In the genomic region with DNA sequence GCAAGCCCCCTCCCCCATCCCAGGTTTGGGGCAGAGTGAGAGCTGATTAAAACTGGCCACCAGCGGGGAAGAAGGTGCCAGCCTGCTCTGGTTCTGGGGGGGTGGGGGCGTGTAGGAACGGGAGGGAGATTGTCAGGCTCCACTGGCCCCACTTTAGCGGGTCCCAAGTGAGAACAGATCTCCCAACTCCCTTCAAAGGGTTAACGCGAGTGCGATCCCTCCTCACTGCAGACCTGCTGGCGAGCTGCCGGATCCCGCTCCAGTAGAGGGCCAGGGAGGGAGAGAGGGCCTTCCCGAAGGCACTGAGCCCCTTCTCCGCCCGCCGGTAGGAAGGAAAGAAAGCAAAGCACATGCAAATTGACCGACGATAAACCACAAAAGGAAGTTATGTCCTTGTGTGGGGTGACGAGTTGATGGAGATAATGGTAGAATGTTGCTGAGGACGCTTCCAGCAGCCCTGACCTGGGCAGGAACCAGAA, we compare ENCODE assay signal across 10 cellular contexts. TPM values are rescaled to one million over a fixed set of nuclear protein-coding genes. Genes with fewer than 3 reads are reported as not detected.
DNase-seq lines count a peak whose midpoint lies in the region; ATAC-seq and TF ChIP-seq lines count a peak whose summit lies in the region.
"Had no signal": no experiment of that assay in that cellular context is flagged by ENCODE, and none has a peak within 500 bp of the region (broad histone marks: within the 10 kb centered on the region; RNA-seq: fewer than 3 reads in every experiment).

No MANE protein-coding gene starts in this region.

- no peak overlapping the region for H3K27ac ChIP-seq in iPS-18a (ENCODE audit: low read length)
- H3K27ac ChIP-seq: 22Rv1 had no signal

- peak overlapping the region; percentile 17 for H3K4me3 Mint-ChIP-seq in activated B cell treated with CpG ODN at 0.5 μM for 24 hours

- CTCF ChIA-PET in activated B cell treated with CpG ODN at 0.5 μM for 24 hours (lab: Charles Lee): no interaction called here

- no peaks in the 10 kb centered on the region for H3K9me3 ChIP-seq in iPS-18a (ENCODE audit: control insufficient read depth, low read depth, low read length)

- H3K27me3 ChIP-seq in iPS-18a (ENCODE audit: control insufficient read depth, insufficient read depth, low read length): peaks cover 60% of the 10 kb centered on the region

- H3K27ac Mint-ChIP-seq in activated B cell treated with CpG ODN at 0.5 μM for 24 hours: no peak overlapping the region

- peaks cover 53% of the 10 kb centered on the region for H3K27me3 Mint-ChIP-seq in activated B cell treated with CpG ODN at 0.5 μM for 24 hours

- DNase-seq in DMS 273 (lab: John Stamatoyannopoulos, UW; ENCODE audit: unreplicated experiment) (peak; percentile 53), DMS 273 treated with DMSO at 0.1 percent for 48 hours (lab: John Stamatoyannopoulos, UW) (no peak), activated B cell treated with CpG ODN at 0.5 μM for 24 hours (no peak), retinal pigment epithelial cell (ENCODE audit: low read depth) (no peak), NCI-H748 treated with DMSO at 0.1 percent for 48 hours (lab: John Stamatoyannopoulos, UW) (no peak)
- DNase-seq: NCI-H2081 treated with DMSO at 0.1 percent for 48 hours had no signal

- TF ChIP-seq CTCF in activated B cell treated with CpG ODN at 0.5 μM for 24 hours (IDR thresholded peaks at IDR 0.05) (no peak), retinal pigment epithelial cell (conservative IDR thresholded peaks at IDR 0.05; ENCODE audit: low read depth, low read length) (no peak)

- no peaks in the 10 kb centered on the region for H3K36me3 ChIP-seq in iPS-18a (ENCODE audit: control insufficient read depth, low read depth, low read length)

- POLR2A ChIA-PET in activated B cell treated with CpG ODN at 0.5 μM for 24 hours (lab: Charles Lee): no interaction called here

- peak overlapping the region; percentile 18 for H3K9ac ChIP-seq in iPS-18a (ENCODE audit: low read length)

- peaks cover 31% of the 10 kb centered on the region for H3K4me1 ChIP-seq in iPS-18a (ENCODE audit: control insufficient read depth, low read depth, low read length)

- intact Hi-C loops in activated B cell treated with CpG ODN at 0.5 μM for 24 hours (cut with micrococcal nuclease): no loop called here

- H3K36me3 Mint-ChIP-seq in activated B cell treated with CpG ODN at 0.5 μM for 24 hours (ENCODE audit: low read depth): no peaks in the 10 kb centered on the region

- H3K4me3 ChIP-seq in iPS-18a (ENCODE audit: low read length): peak overlapping the region; percentile 70
- peak overlapping the region; percentile 56 for H3K4me3 ChIP-seq in retinal pigment epithelial cell (ENCODE audit: low read length)

- H3K4me1 Mint-ChIP-seq in activated B cell treated with CpG ODN at 0.5 μM for 24 hours: peaks cover 15% of the 10 kb centered on the region

- no peaks in the 10 kb centered on the region for H3K9me3 Mint-ChIP-seq in activated B cell treated with CpG ODN at 0.5 μM for 24 hours

- ATAC-seq in activated B cell treated with CpG ODN at 0.5 μM for 24 hours (ENCODE audit: low read depth): no peak
- no peak for ATAC-seq in HG03442 (IDR thresholded peaks at IDR 0.05; ENCODE audit: unreplicated experiment)
- ATAC-seq in HG03095 (IDR thresholded peaks at IDR 0.05; ENCODE audit: unreplicated experiment): no peak

RNA-seq across cellular contexts. Expression of gene NRG3, which starts 1.3 kb away (rescaled TPM):
- not detected in 2 replicates for total RNA-seq in activated B cell treated with CpG ODN at 0.5 μM for 24 hours
